9 cellular contexts compared by ENCODE assay signal in the genomic region with DNA sequence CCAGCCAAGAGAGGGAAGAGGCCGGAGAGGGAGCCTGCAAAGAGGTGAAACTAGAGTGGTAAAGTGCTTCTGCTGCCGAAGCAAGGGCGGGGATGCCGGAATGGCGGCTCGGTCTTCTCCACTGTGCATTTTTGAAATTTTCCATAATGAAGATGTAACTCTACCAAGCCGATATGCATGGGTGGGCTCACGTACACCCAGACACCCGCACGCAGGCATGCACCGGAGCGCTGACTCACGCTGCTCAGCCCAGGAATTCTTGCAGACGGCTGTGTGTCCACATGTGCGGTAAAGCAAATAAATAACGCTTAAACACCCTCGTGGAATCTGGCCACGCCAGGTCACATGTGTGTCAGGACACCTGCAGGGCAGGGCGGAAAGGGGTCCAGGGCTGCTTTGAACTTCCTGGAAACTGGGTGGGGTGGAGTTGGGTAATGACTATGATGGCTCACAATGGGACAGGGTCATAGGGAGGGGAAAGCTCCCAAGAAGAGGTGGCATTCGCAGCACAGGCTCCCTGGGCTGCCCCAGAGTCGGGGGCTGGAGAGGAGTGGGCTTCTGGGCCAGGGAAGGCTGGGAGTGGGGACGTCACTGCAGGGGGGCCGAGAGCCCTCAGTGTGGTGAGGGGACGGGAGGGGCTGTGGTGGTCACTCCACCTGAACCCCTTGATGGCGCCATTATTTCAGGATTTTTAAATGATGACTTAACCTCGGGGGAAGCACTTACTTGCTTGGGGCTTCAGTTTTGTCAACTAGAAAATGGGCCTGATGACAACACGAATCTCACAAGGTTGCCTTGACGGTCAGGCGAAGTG.
A peak's percentile ranks its signal among the peaks of the same experiment; 100 is the strongest.
DNase-seq lines count a peak whose midpoint lies in the region; ATAC-seq and TF ChIP-seq lines count a peak whose summit lies in the region.
"Had no signal": no experiment of that assay in that cellular context is flagged by ENCODE, and none has a peak within 500 bp of the region (broad histone marks: within the 10 kb centered on the region; RNA-seq: fewer than 3 reads in every experiment).

No MANE protein-coding gene starts in this region.

- 75 to 88% (median 80%) methylated on average over 25 to 29 of the region's 29 CpGs for WGBS in adrenal gland, 4 donors

- no peak overlapping the region for H3K4me3 Mint-ChIP-seq in naive thymus-derived CD8-positive, alpha-beta T cell
- no peak overlapping the region for H3K4me3 Mint-ChIP-seq in stimulated activated naive CD8-positive, alpha-beta T cell treated with anti-CD3 and anti-CD28 coated beads, Interleukin-15, amount 100 ng/mL, for 72 hours
- H3K4me3 Mint-ChIP-seq: activated naive CD8-positive, alpha-beta T cell treated with anti-CD3 and anti-CD28 coated beads for 36 hours had no signal

- no peaks in the 10 kb centered on the region for H3K4me1 ChIP-seq in adrenal gland (replicated peaks in 1 of 2)

- no peak overlapping the region for H3K27ac Mint-ChIP-seq in naive thymus-derived CD8-positive, alpha-beta T cell
- no peak overlapping the region for H3K27ac Mint-ChIP-seq in stimulated activated naive CD8-positive, alpha-beta T cell treated with anti-CD3 and anti-CD28 coated beads, Interleukin-15, amount 100 ng/mL, for 72 hours
- H3K27ac Mint-ChIP-seq: activated naive CD8-positive, alpha-beta T cell treated with anti-CD3 and anti-CD28 coated beads for 36 hours had no signal

- intact Hi-C loops in adrenal gland (cut with DNase I): no loop called here

- no peak overlapping the region for H3K27ac ChIP-seq in adrenal gland

- no peak for TF ChIP-seq CTCF in cardiac fibroblast (IDR thresholded peaks at IDR 0.05; ENCODE audit: low read depth, low read length)
- TF ChIP-seq CTCF in adrenal gland (IDR thresholded peaks at IDR 0.05): no peak

- ATAC-seq in naive thymus-derived CD8-positive, alpha-beta T cell: no peak
- no peak for ATAC-seq in stimulated activated naive CD8-positive, alpha-beta T cell treated with anti-CD3 and anti-CD28 coated beads, Interleukin-15, amount 100 ng/mL, for 72 hours

- H3K9me3 ChIP-seq in adrenal gland (replicated peaks in 1 of 3): no peaks in the 10 kb centered on the region

- DNase-seq in AG08395 (ENCODE audit: low spot score) (peak; percentile 44), HT1080 (ENCODE audit: low read depth) (peak; percentile 29), cardiac fibroblast (ENCODE audit: low read depth in 2 of 2) (peak; percentile 35 to 49), myocyte (ENCODE audit: low read depth) (peak; percentile 75), adrenal gland (no peak), NCI-H524 (lab: John Stamatoyannopoulos, UW) (no peak)
- DNase-seq in naive thymus-derived CD8-positive, alpha-beta T cell: no peak
- DNase-seq in stimulated activated naive CD8-positive, alpha-beta T cell treated with anti-CD3 and anti-CD28 coated beads, Interleukin-15, amount 100 ng/mL, for 72 hours: no peak
- DNase-seq: activated naive CD8-positive, alpha-beta T cell treated with anti-CD3 and anti-CD28 coated beads for 36 hours had no signal

- no peaks in the 10 kb centered on the region for H3K4me1 Mint-ChIP-seq in naive thymus-derived CD8-positive, alpha-beta T cell
- H3K4me1 Mint-ChIP-seq in stimulated activated naive CD8-positive, alpha-beta T cell treated with anti-CD3 and anti-CD28 coated beads, Interleukin-15, amount 100 ng/mL, for 72 hours: no peaks in the 10 kb centered on the region
- H3K4me1 Mint-ChIP-seq: activated naive CD8-positive, alpha-beta T cell treated with anti-CD3 and anti-CD28 coated beads for 36 hours had no signal

- H3K36me3 ChIP-seq in adrenal gland (replicated peaks in 1 of 2): no peaks in the 10 kb centered on the region

- no peaks in the 10 kb centered on the region for H3K9me3 Mint-ChIP-seq in naive thymus-derived CD8-positive, alpha-beta T cell
- H3K9me3 Mint-ChIP-seq in stimulated activated naive CD8-positive, alpha-beta T cell treated with anti-CD3 and anti-CD28 coated beads, Interleukin-15, amount 100 ng/mL, for 72 hours: no peaks in the 10 kb centered on the region
- H3K9me3 Mint-ChIP-seq: activated naive CD8-positive, alpha-beta T cell treated with anti-CD3 and anti-CD28 coated beads for 36 hours had no signal

- peaks cover 0 to 2% (median 0%) of the 10 kb centered on the region in 5 donors for H3K27me3 Mint-ChIP-seq in naive thymus-derived CD8-positive, alpha-beta T cell
- H3K27me3 Mint-ChIP-seq in stimulated activated naive CD8-positive, alpha-beta T cell treated with anti-CD3 and anti-CD28 coated beads, Interleukin-15, amount 100 ng/mL, for 72 hours: peaks cover 11% of the 10 kb centered on the region
- H3K27me3 Mint-ChIP-seq: activated naive CD8-positive, alpha-beta T cell treated with anti-CD3 and anti-CD28 coated beads for 36 hours had no signal

- no peaks in the 10 kb centered on the region for H3K36me3 Mint-ChIP-seq in naive thymus-derived CD8-positive, alpha-beta T cell
- H3K36me3 Mint-ChIP-seq: activated naive CD8-positive, alpha-beta T cell treated with anti-CD3 and anti-CD28 coated beads for 36 hours had no signal

- POLR2A ChIA-PET in naive thymus-derived CD8-positive, alpha-beta T cell (lab: Charles Lee): no interaction called here

- H3K27me3 ChIP-seq in adrenal gland: no peaks in the 10 kb centered on the region

- H3K4me3 ChIP-seq in cardiac fibroblast (replicated peaks in 1 of 2; ENCODE audit: low read depth in 2 of 2, low read length in 2 of 2): no peak overlapping the region
- no peak overlapping the region for H3K4me3 ChIP-seq in adrenal gland

- no peak for TF ChIP-seq POLR2A in adrenal gland (IDR thresholded peaks at IDR 0.05)

Comparison
In these comparisons a context has a peak if more than half of its experiments do, and no peak if none do; other contexts are left out.
1. DNase-seq: peak in AG08395 (single experiment), HT1080 (single experiment), cardiac fibroblast (2 of 2) and myocyte (single experiment); none in adrenal gland (0 of 7), NCI-H524 (0 of 2), naive thymus-derived CD8-positive, alpha-beta T cell (0 of 10) and stimulated activated naive CD8-positive, alpha-beta T cell treated with anti-CD3 and anti-CD28 coated beads, Interleukin-15, amount 100 ng/mL, for 72 hours (0 of 2).